39 cellular contexts compared by ENCODE assay signal in genomic region chr2:6579281-6579680, GRCh38.
"Had no signal": no experiment of that assay in that cellular context is flagged by ENCODE, and none has a peak within 500 bp of the region (broad histone marks: within the 10 kb centered on the region; RNA-seq: fewer than 3 reads in every experiment).

No MANE protein-coding gene starts in this region.

- H3K27ac Mint-ChIP-seq: activated naive CD4-positive, alpha-beta T cell treated with anti-CD3 and anti-CD28 coated beads for 36 hours; activated naive CD4-positive, alpha-beta T cell treated with anti-CD3 and anti-CD28 coated beads, Interleukin-2, amount 10 ng/mL, durations not matched to agents 7 days and 5 days; activated naive CD4-positive, alpha-beta T cell treated with anti-CD3 and anti-CD28 coated beads, Interleukin-2, amount 50 U/mL, for 24 hours; activated naive CD4-positive, alpha-beta T cell treated with anti-CD3 and anti-CD28 coated beads, Interleukin-2, amount 50 U/mL, for 72 hours; activated naive CD8-positive, alpha-beta T cell; activated naive CD8-positive, alpha-beta T cell treated with anti-CD3 and anti-CD28 coated beads for 36 hours; activated naive CD8-positive, alpha-beta T cell treated with anti-CD3 and anti-CD28 coated beads, Interleukin-2, amount 10 ng/mL, durations not matched to agents 7 days and 5 days; activated naive CD8-positive, alpha-beta T cell treated with anti-CD3 and anti-CD28 coated beads, Interleukin-2, amount 50 U/mL, for 24 hours; activated T-cell treated with anti-CD3 and anti-CD28 coated beads, Interleukin-2, amount 50 U/mL, for 24 hours; activated T-cell treated with anti-CD3 and anti-CD28 coated beads, Interleukin-2, amount 50 U/mL, for 72 hours; activated T-helper 1 cell treated with anti-CD3 and anti-CD28 coated beads, Interleukin-12 subunit alpha, Interleukin-12 subunit beta, Interleukin-2, Interleukin-4 antibody, amounts not matched to agents 30 ng/mL and 10 ng/mL and 1 ng/mL, durations not matched to agents 14 hours and 24 hours and 36 hours; activated T-helper 17 cell treated with anti-CD3 and anti-CD28 coated beads, Interleukin-2, amount 50 U/mL, for 72 hours; activated T-helper 2 cell treated with anti-CD3 and anti-CD28 coated beads, Interferon-gamma antibody, Interleukin-2, Interleukin-4, amounts not matched to agents 10 μg/mL and 5 μg/mL and 100 μg/mL, durations not matched to agents 14 hours and 24 hours and 36 hours had no signal

- H3K4me1 Mint-ChIP-seq: activated naive CD4-positive, alpha-beta T cell treated with anti-CD3 and anti-CD28 coated beads, Interleukin-2, amount 10 ng/mL, durations not matched to agents 7 days and 5 days; activated naive CD4-positive, alpha-beta T cell treated with anti-CD3 and anti-CD28 coated beads, Interleukin-2, amount 50 U/mL, for 24 hours; activated naive CD8-positive, alpha-beta T cell treated with anti-CD3 and anti-CD28 coated beads for 36 hours; activated naive CD8-positive, alpha-beta T cell treated with anti-CD3 and anti-CD28 coated beads, Interleukin-2, amount 10 ng/mL, durations not matched to agents 7 days and 5 days; activated naive CD8-positive, alpha-beta T cell treated with anti-CD3 and anti-CD28 coated beads, Interleukin-2, amount 50 U/mL, for 24 hours; activated T-helper 17 cell treated with anti-CD3 and anti-CD28 coated beads, Interleukin-2, amount 50 U/mL, for 72 hours; central memory CD8-positive, alpha-beta T cell had no signal

- H3K4me3 Mint-ChIP-seq: activated naive CD4-positive, alpha-beta T cell treated with anti-CD3 and anti-CD28 coated beads for 36 hours; activated naive CD4-positive, alpha-beta T cell treated with anti-CD3 and anti-CD28 coated beads, Interleukin-2, amount 10 ng/mL, durations not matched to agents 7 days and 5 days; activated naive CD4-positive, alpha-beta T cell treated with anti-CD3 and anti-CD28 coated beads, Interleukin-2, amount 50 U/mL, for 24 hours; activated naive CD8-positive, alpha-beta T cell; activated naive CD8-positive, alpha-beta T cell treated with anti-CD3 and anti-CD28 coated beads for 36 hours; activated naive CD8-positive, alpha-beta T cell treated with anti-CD3 and anti-CD28 coated beads, Interleukin-2, amount 10 ng/mL, durations not matched to agents 7 days and 5 days; activated naive CD8-positive, alpha-beta T cell treated with anti-CD3 and anti-CD28 coated beads, Interleukin-2, amount 50 U/mL, for 24 hours; activated T-cell treated with anti-CD3 and anti-CD28 coated beads, Interleukin-2, amount 50 U/mL, for 24 hours; activated T-cell treated with anti-CD3 and anti-CD28 coated beads, Interleukin-2, amount 50 U/mL, for 4 hours; activated T-cell treated with anti-CD3 and anti-CD28 coated beads, Interleukin-2, amount 50 U/mL, for 72 hours; activated T-helper 1 cell treated with anti-CD3 and anti-CD28 coated beads, Interleukin-12 subunit alpha, Interleukin-12 subunit beta, Interleukin-2, Interleukin-4 antibody, amounts not matched to agents 30 ng/mL and 10 ng/mL and 1 ng/mL, durations not matched to agents 14 hours and 24 hours and 36 hours; activated T-helper 17 cell treated with anti-CD3 and anti-CD28 coated beads, Interleukin-2, amount 50 U/mL, for 72 hours; central memory CD8-positive, alpha-beta T cell had no signal

- H3K36me3 Mint-ChIP-seq: activated naive CD4-positive, alpha-beta T cell treated with anti-CD3 and anti-CD28 coated beads, Interleukin-2, amount 10 ng/mL, durations not matched to agents 7 days and 5 days; activated naive CD4-positive, alpha-beta T cell treated with anti-CD3 and anti-CD28 coated beads, Interleukin-2, amount 50 U/mL, for 24 hours; activated naive CD4-positive, alpha-beta T cell treated with anti-CD3 and anti-CD28 coated beads, Interleukin-2, amount 50 U/mL, for 72 hours; activated naive CD8-positive, alpha-beta T cell; activated naive CD8-positive, alpha-beta T cell treated with anti-CD3 and anti-CD28 coated beads for 36 hours; activated naive CD8-positive, alpha-beta T cell treated with anti-CD3 and anti-CD28 coated beads, Interleukin-2, amount 10 ng/mL, durations not matched to agents 7 days and 5 days had no signal

- H3K27me3 Mint-ChIP-seq: activated naive CD4-positive, alpha-beta T cell treated with anti-CD3 and anti-CD28 coated beads, Interleukin-2, amount 10 ng/mL, durations not matched to agents 7 days and 5 days; activated naive CD8-positive, alpha-beta T cell; activated naive CD8-positive, alpha-beta T cell treated with anti-CD3 and anti-CD28 coated beads, Interleukin-2, amount 10 ng/mL, durations not matched to agents 7 days and 5 days; central memory CD8-positive, alpha-beta T cell had no signal

- ATAC-seq: activated naive CD4-positive, alpha-beta T cell treated with anti-CD3 and anti-CD28 coated beads, Interleukin-2, amount 50 U/mL, for 72 hours; activated naive CD8-positive, alpha-beta T cell treated with anti-CD3 and anti-CD28 coated beads, Interleukin-2, amount 50 U/mL, for 24 hours; activated T-cell treated with anti-CD3 and anti-CD28 coated beads, Interleukin-2, amount 50 U/mL, for 4 hours; activated T-cell treated with anti-CD3 and anti-CD28 coated beads, Interleukin-2, amount 50 U/mL, for 72 hours; activated T-helper 17 cell treated with anti-CD3 and anti-CD28 coated beads, Interleukin-2, amount 50 U/mL, for 72 hours; body of pancreas had no signal

- FAIRE-seq: astrocyte, bronchial epithelial cell had no signal

- H3K4me1 ChIP-seq: adrenal gland, ascending aorta, body of pancreas, breast epithelium had no signal

- H3K9me3 Mint-ChIP-seq: activated naive CD4-positive, alpha-beta T cell treated with anti-CD3 and anti-CD28 coated beads for 36 hours; activated naive CD4-positive, alpha-beta T cell treated with anti-CD3 and anti-CD28 coated beads, Interleukin-2, amount 10 ng/mL, durations not matched to agents 7 days and 5 days; activated naive CD4-positive, alpha-beta T cell treated with anti-CD3 and anti-CD28 coated beads, Interleukin-2, amount 50 U/mL, for 24 hours; activated naive CD4-positive, alpha-beta T cell treated with anti-CD3 and anti-CD28 coated beads, Interleukin-2, amount 50 U/mL, for 72 hours; activated naive CD8-positive, alpha-beta T cell treated with anti-CD3 and anti-CD28 coated beads for 36 hours; activated naive CD8-positive, alpha-beta T cell treated with anti-CD3 and anti-CD28 coated beads, Interleukin-2, amount 10 ng/mL, durations not matched to agents 7 days and 5 days; activated naive CD8-positive, alpha-beta T cell treated with anti-CD3 and anti-CD28 coated beads, Interleukin-2, amount 50 U/mL, for 24 hours; activated T-cell treated with anti-CD3 and anti-CD28 coated beads, Interleukin-2, amount 50 U/mL, for 24 hours; activated T-cell treated with anti-CD3 and anti-CD28 coated beads, Interleukin-2, amount 50 U/mL, for 4 hours; activated T-helper 1 cell treated with anti-CD3 and anti-CD28 coated beads, Interleukin-12 subunit alpha, Interleukin-12 subunit beta, Interleukin-2, Interleukin-4 antibody, amounts not matched to agents 30 ng/mL and 10 ng/mL and 1 ng/mL, durations not matched to agents 14 hours and 24 hours and 36 hours; activated T-helper 17 cell treated with anti-CD3 and anti-CD28 coated beads, Interleukin-2, amount 50 U/mL, for 72 hours; activated T-helper 2 cell treated with anti-CD3 and anti-CD28 coated beads, Interferon-gamma antibody, Interleukin-2, Interleukin-4, amounts not matched to agents 10 μg/mL and 5 μg/mL and 100 μg/mL, durations not matched to agents 14 hours and 24 hours and 36 hours had no signal

- H3K4me3 ChIP-seq: adrenal gland, ascending aorta, body of pancreas, breast epithelium, cardiac muscle cell had no signal

- H3K27me3 ChIP-seq: adrenal gland, ascending aorta, body of pancreas, brain microvascular endothelial cell, breast epithelium, cardiac muscle cell had no signal

- H3K27ac ChIP-seq: adrenal gland, ascending aorta, body of pancreas, brain microvascular endothelial cell, breast epithelium, cardiac muscle cell had no signal

- DNase-seq: activated effector memory CD4-positive, alpha-beta T cell treated with anti-CD3 and anti-CD28 coated beads, Interleukin-2, amount 50 U/mL, for 16 hours; activated effector memory CD4-positive, alpha-beta T cell treated with Interleukin-2 at 50 U/mL for 16 hours; activated gamma-delta T cell; activated gamma-delta T cell treated with Interleukin-2 at 50 U/mL for 16 hours; activated naive CD4-positive, alpha-beta T cell; activated naive CD4-positive, alpha-beta T cell treated with anti-CD3 and anti-CD28 coated beads for 36 hours; activated naive CD4-positive, alpha-beta T cell treated with anti-CD3 and anti-CD28 coated beads, Interleukin-2, amount 10 ng/mL, durations not matched to agents 7 days and 5 days; activated naive CD4-positive, alpha-beta T cell treated with anti-CD3 and anti-CD28 coated beads, Interleukin-2, amount 50 U/mL, for 16 hours; activated naive CD4-positive, alpha-beta T cell treated with Interleukin-2 at 50 U/mL for 16 hours; activated naive CD8-positive, alpha-beta T cell treated with anti-CD3 and anti-CD28 coated beads for 36 hours; activated naive CD8-positive, alpha-beta T cell treated with anti-CD3 and anti-CD28 coated beads, Interleukin-2, amount 10 ng/mL, durations not matched to agents 7 days and 5 days; activated naive CD8-positive, alpha-beta T cell treated with anti-CD3 and anti-CD28 coated beads, Interleukin-2, amount 50 U/mL, for 24 hours; activated T-cell treated with anti-CD3 and anti-CD28 coated beads, Interleukin-2, amount 50 U/mL, for 1 hour; activated T-cell treated with anti-CD3 and anti-CD28 coated beads, Interleukin-2, amount 50 U/mL, for 24 hours; activated T-cell treated with anti-CD3 and anti-CD28 coated beads, Interleukin-2, amount 50 U/mL, for 4 hours; activated T-cell treated with anti-CD3 and anti-CD28 coated beads, Interleukin-2, amount 50 U/mL, for 48 hours; activated T-cell treated with anti-CD3 and anti-CD28 coated beads, Interleukin-2, amount 50 U/mL, for 72 hours; adrenal gland; amniotic stem cell; amygdala; anterior cingulate cortex; aorta; body of pancreas; brain microvascular endothelial cell; caudate nucleus; central memory CD4-positive, alpha-beta T cell; cerebellar nuclear complex had no signal

- H3K36me3 ChIP-seq: adrenal gland, ascending aorta, brain microvascular endothelial cell, breast epithelium, cardiac muscle cell had no signal

- H3K9me3 ChIP-seq: adrenal gland, ascending aorta, body of pancreas, breast epithelium had no signal
